ENCODE assay signal across 18 cellular contexts in genomic region chr6:56765494-56765893, GRCh38.
"Had no signal": no experiment of that assay in that cellular context is flagged by ENCODE, and none has a peak within 500 bp of the region (broad histone marks: within the 10 kb centered on the region; RNA-seq: fewer than 3 reads in every experiment).

No MANE protein-coding gene starts in this region.

- H3K4me3 Mint-ChIP-seq: activated CD4-positive, alpha-beta memory T cell treated with anti-CD3 and anti-CD28 coated beads, Interleukin-2, amount 10 ng/mL, durations not matched to agents 7 days and 5 days; activated CD8-positive, alpha-beta memory T cell treated with anti-CD3 and anti-CD28 coated beads, Interleukin-2, amount 10 ng/mL, durations not matched to agents 7 days and 5 days; activated naive CD8-positive, alpha-beta T cell treated with anti-CD3 and anti-CD28 coated beads for 36 hours; naive B cell; stimulated activated memory B cell treated with anti-CD40 and anti-IgM and Interleukin-4, amounts not matched to agents 10 μg/mL and 1 μg/mL and 100 μg/mL, for 72 hours; T-cell had no signal

- DNase-seq: activated CD4-positive, alpha-beta memory T cell treated with anti-CD3 and anti-CD28 coated beads, Interleukin-2, amount 10 ng/mL, durations not matched to agents 7 days and 5 days; activated CD4-positive, alpha-beta T cell treated with anti-CD3 and anti-CD28 coated beads for 48 hours; activated CD4-positive, CD25-positive, alpha-beta regulatory T cell; activated CD8-positive, alpha-beta memory T cell treated with anti-CD3 and anti-CD28 coated beads, Interleukin-2, amount 10 ng/mL, durations not matched to agents 7 days and 5 days; activated naive CD8-positive, alpha-beta T cell treated with anti-CD3 and anti-CD28 coated beads for 36 hours; amygdala; body of pancreas; erythroblast; mesenchymal stem cell; mucosa of descending colon; naive B cell; right lobe of liver; spleen; stimulated activated CD4-positive, alpha-beta T cell treated with anti-CD3 and anti-CD28 coated beads, Interleukin-4, amount 100 ng/mL, for 4 hours; T-cell; tibial artery had no signal

- H3K4me1 Mint-ChIP-seq: activated CD4-positive, alpha-beta memory T cell treated with anti-CD3 and anti-CD28 coated beads, Interleukin-2, amount 10 ng/mL, durations not matched to agents 7 days and 5 days; activated CD8-positive, alpha-beta memory T cell treated with anti-CD3 and anti-CD28 coated beads, Interleukin-2, amount 10 ng/mL, durations not matched to agents 7 days and 5 days; activated naive CD8-positive, alpha-beta T cell treated with anti-CD3 and anti-CD28 coated beads for 36 hours; naive B cell; stimulated activated memory B cell treated with anti-CD40 and anti-IgM and Interleukin-4, amounts not matched to agents 10 μg/mL and 1 μg/mL and 100 μg/mL, for 72 hours; T-cell had no signal

- H3K27ac Mint-ChIP-seq: activated CD4-positive, alpha-beta memory T cell treated with anti-CD3 and anti-CD28 coated beads, Interleukin-2, amount 10 ng/mL, durations not matched to agents 7 days and 5 days; activated CD8-positive, alpha-beta memory T cell treated with anti-CD3 and anti-CD28 coated beads, Interleukin-2, amount 10 ng/mL, durations not matched to agents 7 days and 5 days; activated naive CD8-positive, alpha-beta T cell treated with anti-CD3 and anti-CD28 coated beads for 36 hours; stimulated activated memory B cell treated with anti-CD40 and anti-IgM and Interleukin-4, amounts not matched to agents 10 μg/mL and 1 μg/mL and 100 μg/mL, for 72 hours; T-cell had no signal

- ATAC-seq: activated CD8-positive, alpha-beta memory T cell treated with anti-CD3 and anti-CD28 coated beads, Interleukin-2, amount 10 ng/mL, durations not matched to agents 7 days and 5 days; body of pancreas; mucosa of descending colon; right lobe of liver; stimulated activated memory B cell treated with anti-CD40 and anti-IgM and Interleukin-4, amounts not matched to agents 10 μg/mL and 1 μg/mL and 100 μg/mL, for 72 hours; T-cell had no signal

- H3K36me3 Mint-ChIP-seq: activated CD8-positive, alpha-beta memory T cell treated with anti-CD3 and anti-CD28 coated beads, Interleukin-2, amount 10 ng/mL, durations not matched to agents 7 days and 5 days; activated naive CD8-positive, alpha-beta T cell treated with anti-CD3 and anti-CD28 coated beads for 36 hours; naive B cell; stimulated activated memory B cell treated with anti-CD40 and anti-IgM and Interleukin-4, amounts not matched to agents 10 μg/mL and 1 μg/mL and 100 μg/mL, for 72 hours; T-cell had no signal

- H3K4me3 ChIP-seq: body of pancreas, mucosa of descending colon, prostate gland, right lobe of liver, spleen, tibial artery had no signal

- H3K9me3 Mint-ChIP-seq: activated CD4-positive, alpha-beta memory T cell treated with anti-CD3 and anti-CD28 coated beads, Interleukin-2, amount 10 ng/mL, durations not matched to agents 7 days and 5 days; activated naive CD8-positive, alpha-beta T cell treated with anti-CD3 and anti-CD28 coated beads for 36 hours; stimulated activated memory B cell treated with anti-CD40 and anti-IgM and Interleukin-4, amounts not matched to agents 10 μg/mL and 1 μg/mL and 100 μg/mL, for 72 hours; T-cell had no signal

- H3K27me3 Mint-ChIP-seq: activated CD4-positive, alpha-beta memory T cell treated with anti-CD3 and anti-CD28 coated beads, Interleukin-2, amount 10 ng/mL, durations not matched to agents 7 days and 5 days; activated CD8-positive, alpha-beta memory T cell treated with anti-CD3 and anti-CD28 coated beads, Interleukin-2, amount 10 ng/mL, durations not matched to agents 7 days and 5 days; activated naive CD8-positive, alpha-beta T cell treated with anti-CD3 and anti-CD28 coated beads for 36 hours; naive B cell had no signal
